ENCODE assay signal across 8 cellular contexts in the genomic region with DNA sequence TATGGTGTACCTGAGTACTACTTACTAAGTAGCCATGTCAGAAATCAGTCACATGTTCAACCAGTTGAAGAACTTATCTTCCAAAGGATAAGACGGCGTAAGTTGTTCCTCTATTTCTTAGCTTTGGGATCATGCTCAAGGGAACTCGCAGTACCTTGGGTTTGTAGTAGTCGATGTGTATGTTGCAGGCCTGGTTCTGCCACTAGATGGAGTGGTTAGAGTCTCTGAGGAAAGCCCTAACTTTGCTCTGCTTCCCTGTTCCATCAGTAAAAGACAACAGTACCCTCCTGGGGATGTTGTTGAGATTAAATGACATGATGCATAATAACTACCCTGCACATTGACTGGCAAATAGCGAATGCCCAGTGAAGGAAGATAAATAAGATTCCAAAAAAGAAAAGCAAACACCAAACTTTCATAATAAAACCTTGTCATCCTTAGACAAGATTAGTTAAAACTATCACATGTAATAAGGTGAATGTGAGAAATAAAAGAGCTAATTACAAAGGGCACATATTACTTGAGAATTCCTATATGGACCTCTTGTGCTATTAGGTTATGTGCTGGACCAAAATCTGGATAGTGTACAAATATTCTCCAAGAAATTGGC.
A peak's percentile ranks its signal among the peaks of the same experiment; 100 is the strongest.
DNase-seq lines count a peak whose midpoint lies in the region; ATAC-seq and TF ChIP-seq lines count a peak whose summit lies in the region.

No MANE protein-coding gene starts in this region.

- TF ChIP-seq POLR2A in testis (IDR thresholded peaks at IDR 0.05): no peak
- no peak for TF ChIP-seq POLR2A in GM18505 (IDR thresholded peaks at IDR 0.05; ENCODE audit: borderline replicate concordance, extremely low read depth, insufficient read depth, insufficient read length)

- H3K9me3 Mint-ChIP-seq in activated CD4-positive, alpha-beta T cell treated with anti-CD3 and anti-CD28 coated beads for 36 hours (ENCODE audit: low read depth): no peaks in the 10 kb centered on the region
- no peaks in the 10 kb centered on the region for H3K9me3 Mint-ChIP-seq in activated CD4-positive, alpha-beta T cell treated with anti-CD3 and anti-CD28 coated beads, Interleukin-2, amount 10 ng/mL, durations not matched to agents 24 days and 14 days
- H3K9me3 Mint-ChIP-seq in activated T-helper 2 cell treated with anti-CD3 and anti-CD28 coated beads, Interferon-gamma antibody, Interleukin-2, Interleukin-4, amounts not matched to agents 10 μg/mL and 5 μg/mL and 100 μg/mL, durations not matched to agents 14 hours and 24 hours and 36 hours: no peaks in the 10 kb centered on the region

- intact Hi-C loops in activated CD4-positive, alpha-beta T cell treated with anti-CD3 and anti-CD28 coated beads for 36 hours (cut with DNase I, micrococcal nuclease): no loop called here
- intact Hi-C loops in activated CD4-positive, alpha-beta T cell treated with anti-CD3 and anti-CD28 coated beads, Interleukin-2, amount 10 ng/mL, durations not matched to agents 24 days and 14 days (cut with micrococcal nuclease): no loop called here
- intact Hi-C loops in testis (cut with DNase I; ENCODE audit: low total_unique reads): no loop called here
- intact Hi-C loops in activated T-helper 2 cell treated with anti-CD3 and anti-CD28 coated beads, Interferon-gamma antibody, Interleukin-2, Interleukin-4, amounts not matched to agents 10 μg/mL and 5 μg/mL and 100 μg/mL, durations not matched to agents 14 hours and 24 hours and 36 hours (cut with micrococcal nuclease): no loop called here

- POLR2A ChIA-PET in activated CD4-positive, alpha-beta T cell treated with anti-CD3 and anti-CD28 coated beads for 36 hours (lab: Charles Lee): no interaction called here

- H3K27me3 ChIP-seq in testis: no peaks in the 10 kb centered on the region

- 54 to 56% methylated on average over 5 of the region's 5 CpGs for whole genome bisulfite sequencing in testis, 2 donors

- H3K27ac ChIP-seq in testis: no peak overlapping the region

- TF ChIP-seq CTCF in epithelial cell of proximal tubule (conservative IDR thresholded peaks at IDR 0.05; ENCODE audit: low read depth, low read length) (peak; percentile 67), testis (IDR thresholded peaks at IDR 0.05) (peak in 2 of 3 experiments; percentile 38 to 52)

- no peaks in the 10 kb centered on the region for H3K9me3 ChIP-seq in testis

- no peak overlapping the region for H3K4me3 ChIP-seq in epithelial cell of proximal tubule (ENCODE audit: low read depth, low read length)
- no peak overlapping the region for H3K4me3 ChIP-seq in testis

- no peaks in the 10 kb centered on the region for H3K36me3 ChIP-seq in testis (ENCODE audit: low read depth, missing control alignments)

- CTCF ChIA-PET in activated CD4-positive, alpha-beta T cell treated with anti-CD3 and anti-CD28 coated beads for 36 hours (lab: Charles Lee): no interaction called here

- no peak overlapping the region for H3K4me3 Mint-ChIP-seq in activated CD4-positive, alpha-beta T cell treated with anti-CD3 and anti-CD28 coated beads for 36 hours
- no peak overlapping the region for H3K4me3 Mint-ChIP-seq in activated CD4-positive, alpha-beta T cell treated with anti-CD3 and anti-CD28 coated beads, Interleukin-2, amount 10 ng/mL, durations not matched to agents 24 days and 14 days
- no peak overlapping the region for H3K4me3 Mint-ChIP-seq in activated T-helper 2 cell treated with anti-CD3 and anti-CD28 coated beads, Interferon-gamma antibody, Interleukin-2, Interleukin-4, amounts not matched to agents 10 μg/mL and 5 μg/mL and 100 μg/mL, durations not matched to agents 14 hours and 24 hours and 36 hours (ENCODE audit: low read depth)

- H3K4me1 ChIP-seq in testis: no peaks in the 10 kb centered on the region

- no peak overlapping the region for H3K27ac Mint-ChIP-seq in activated CD4-positive, alpha-beta T cell treated with anti-CD3 and anti-CD28 coated beads for 36 hours
- no peak overlapping the region for H3K27ac Mint-ChIP-seq in activated CD4-positive, alpha-beta T cell treated with anti-CD3 and anti-CD28 coated beads, Interleukin-2, amount 10 ng/mL, durations not matched to agents 24 days and 14 days
- no peak overlapping the region for H3K27ac Mint-ChIP-seq in activated T-helper 2 cell treated with anti-CD3 and anti-CD28 coated beads, Interferon-gamma antibody, Interleukin-2, Interleukin-4, amounts not matched to agents 10 μg/mL and 5 μg/mL and 100 μg/mL, durations not matched to agents 14 hours and 24 hours and 36 hours

- no peaks in the 10 kb centered on the region for H3K4me1 Mint-ChIP-seq in activated CD4-positive, alpha-beta T cell treated with anti-CD3 and anti-CD28 coated beads for 36 hours
- H3K4me1 Mint-ChIP-seq in activated CD4-positive, alpha-beta T cell treated with anti-CD3 and anti-CD28 coated beads, Interleukin-2, amount 10 ng/mL, durations not matched to agents 24 days and 14 days: no peaks in the 10 kb centered on the region
- no peaks in the 10 kb centered on the region for H3K4me1 Mint-ChIP-seq in activated T-helper 2 cell treated with anti-CD3 and anti-CD28 coated beads, Interferon-gamma antibody, Interleukin-2, Interleukin-4, amounts not matched to agents 10 μg/mL and 5 μg/mL and 100 μg/mL, durations not matched to agents 14 hours and 24 hours and 36 hours (ENCODE audit: low read depth)

- no peaks in the 10 kb centered on the region for H3K36me3 Mint-ChIP-seq in activated CD4-positive, alpha-beta T cell treated with anti-CD3 and anti-CD28 coated beads for 36 hours (ENCODE audit: low read depth)
- H3K36me3 Mint-ChIP-seq in activated CD4-positive, alpha-beta T cell treated with anti-CD3 and anti-CD28 coated beads, Interleukin-2, amount 10 ng/mL, durations not matched to agents 24 days and 14 days (ENCODE audit: low read depth): no peaks in the 10 kb centered on the region
- H3K36me3 Mint-ChIP-seq in activated T-helper 2 cell treated with anti-CD3 and anti-CD28 coated beads, Interferon-gamma antibody, Interleukin-2, Interleukin-4, amounts not matched to agents 10 μg/mL and 5 μg/mL and 100 μg/mL, durations not matched to agents 14 hours and 24 hours and 36 hours (ENCODE audit: low read depth): no peaks in the 10 kb centered on the region

- ATAC-seq in activated CD4-positive, alpha-beta T cell treated with anti-CD3 and anti-CD28 coated beads for 36 hours: no peak
- ATAC-seq in GM21576 (IDR thresholded peaks at IDR 0.05; ENCODE audit: unreplicated experiment): no peak
- no peak for ATAC-seq in GM18505 (IDR thresholded peaks at IDR 0.05; ENCODE audit: unreplicated experiment)

- peaks cover 3% of the 10 kb centered on the region for H3K27me3 Mint-ChIP-seq in activated CD4-positive, alpha-beta T cell treated with anti-CD3 and anti-CD28 coated beads for 36 hours
- H3K27me3 Mint-ChIP-seq in activated CD4-positive, alpha-beta T cell treated with anti-CD3 and anti-CD28 coated beads, Interleukin-2, amount 10 ng/mL, durations not matched to agents 24 days and 14 days: no peaks in the 10 kb centered on the region
- H3K27me3 Mint-ChIP-seq in activated T-helper 2 cell treated with anti-CD3 and anti-CD28 coated beads, Interferon-gamma antibody, Interleukin-2, Interleukin-4, amounts not matched to agents 10 μg/mL and 5 μg/mL and 100 μg/mL, durations not matched to agents 14 hours and 24 hours and 36 hours (ENCODE audit: low read depth): no peaks in the 10 kb centered on the region

- DNase-seq in activated CD4-positive, alpha-beta T cell treated with anti-CD3 and anti-CD28 coated beads for 36 hours: peak; percentile 11
- DNase-seq in activated CD4-positive, alpha-beta T cell treated with anti-CD3 and anti-CD28 coated beads, Interleukin-2, amount 10 ng/mL, durations not matched to agents 24 days and 14 days: no peak
- peak; percentile 15 for DNase-seq in NCI-H446 treated with DMSO at 0.1 percent for 48 hours (lab: John Stamatoyannopoulos, UW)
- no peak for DNase-seq in epithelial cell of proximal tubule (ENCODE audit: low read depth)
- DNase-seq in testis: peak; percentile 63
- no peak for DNase-seq in activated T-helper 2 cell treated with anti-CD3 and anti-CD28 coated beads, Interferon-gamma antibody, Interleukin-2, Interleukin-4, amounts not matched to agents 10 μg/mL and 5 μg/mL and 100 μg/mL, durations not matched to agents 14 hours and 24 hours and 36 hours (ENCODE audit: low spot score)

Comparison
In these comparisons a context has a peak if more than half of its experiments do, and no peak if none do; other contexts are left out.
1. DNase-seq: peak in activated CD4-positive, alpha-beta T cell treated with anti-CD3 and anti-CD28 coated beads for 36 hours (single experiment), NCI-H446 treated with DMSO at 0.1 percent for 48 hours (single experiment) and testis (single experiment); none in activated CD4-positive, alpha-beta T cell treated with anti-CD3 and anti-CD28 coated beads, Interleukin-2, amount 10 ng/mL, durations not matched to agents 24 days and 14 days (single experiment), epithelial cell of proximal tubule (single experiment) and activated T-helper 2 cell treated with anti-CD3 and anti-CD28 coated beads, Interferon-gamma antibody, Interleukin-2, Interleukin-4, amounts not matched to agents 10 μg/mL and 5 μg/mL and 100 μg/mL, durations not matched to agents 14 hours and 24 hours and 36 hours (single experiment).